1 cellular context compared by ENCODE assay signal in the genomic region with DNA sequence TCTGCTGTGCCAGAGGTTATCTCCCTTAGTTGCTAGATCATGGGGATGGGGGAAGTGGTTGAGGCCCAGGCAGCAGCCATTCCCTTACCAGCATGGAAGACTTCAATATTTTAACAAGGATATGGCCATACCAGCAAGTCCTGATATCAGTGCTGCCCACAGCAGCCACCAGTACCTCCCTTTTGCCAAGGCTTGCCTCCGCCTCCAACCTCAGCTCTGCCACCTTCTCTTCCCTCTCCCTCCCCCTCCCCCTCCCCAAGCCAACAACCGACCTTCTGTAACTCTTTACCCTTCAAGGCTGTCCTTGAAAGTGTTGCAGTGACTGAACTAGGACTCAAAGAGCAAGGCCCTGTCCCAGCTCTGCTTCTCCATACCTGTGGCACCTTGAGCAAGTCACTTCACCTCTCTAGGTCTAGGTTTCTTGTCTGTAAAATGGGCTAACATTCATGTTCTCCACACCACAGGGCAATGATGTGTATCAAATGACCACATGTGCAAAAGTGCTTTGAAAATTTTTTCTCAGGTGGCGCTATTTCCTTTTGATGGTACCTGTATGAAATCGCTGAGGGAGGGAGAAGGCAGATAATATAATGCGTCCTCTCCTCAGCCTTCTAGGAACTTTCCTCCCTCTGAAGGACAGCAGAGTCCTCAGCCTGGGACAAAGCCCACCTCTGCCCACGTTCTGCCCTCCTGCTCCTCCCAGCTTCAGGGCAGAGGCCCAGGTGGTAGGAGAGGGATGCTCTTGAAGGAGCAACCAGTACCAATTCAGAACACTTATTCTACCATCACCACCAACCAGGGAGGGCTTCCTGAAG.
TF ChIP-seq lines count a peak whose summit lies in the region.

No MANE protein-coding gene starts in this region.

TF ChIP-seq in K562, 482 proteins besides CTCF, POLR2A, EP300 and RAD21:
- TF ChIP-seq ZFP36 (IDR thresholded peaks at IDR 0.05; ENCODE audit: low read depth, low read length, partially characterized antibody) = peak; percentile 76
- no peak for TF ChIP-seq GABPB2 (CRISPR knock-in tag; conservative IDR thresholded peaks at IDR 0.05)
- TF ChIP-seq KDM1A (IDR thresholded peaks at IDR 0.05) = peak in 1 of 2 experiments; percentile 8; a peak in 1 of 4 replicates
